Comparison of ENCODE assay signal across 5 cellular contexts in genomic region chr11:71853895-71854294, GRCh38. TPM values are rescaled to one million over a fixed set of nuclear protein-coding genes. Genes with fewer than 3 reads are reported as not detected.
"Had no signal": no experiment of that assay in that cellular context is flagged by ENCODE, and none has a peak within 500 bp of the region (broad histone marks: within the 10 kb centered on the region; RNA-seq: fewer than 3 reads in every experiment).

No MANE protein-coding gene starts in this region.

RNA-seq across cellular contexts. Expression of gene DEFB108B, which starts 20.9 kb away (rescaled TPM):
- total RNA-seq: HepG2, HT-29, HT1080, IMR-90 had no signal
- polyA plus RNA-seq: HepG2, IgD-negative memory B cell, IMR-90 had no signal

RNA-seq across cellular contexts. Expression of gene DEFB131B, which starts 24.4 kb away (rescaled TPM):
- total RNA-seq: HepG2, HT-29, HT1080, IMR-90 had no signal
- polyA plus RNA-seq: HepG2, IgD-negative memory B cell, IMR-90 had no signal
